Comparison of ENCODE assay signal across 10 cellular contexts in the genomic region with DNA sequence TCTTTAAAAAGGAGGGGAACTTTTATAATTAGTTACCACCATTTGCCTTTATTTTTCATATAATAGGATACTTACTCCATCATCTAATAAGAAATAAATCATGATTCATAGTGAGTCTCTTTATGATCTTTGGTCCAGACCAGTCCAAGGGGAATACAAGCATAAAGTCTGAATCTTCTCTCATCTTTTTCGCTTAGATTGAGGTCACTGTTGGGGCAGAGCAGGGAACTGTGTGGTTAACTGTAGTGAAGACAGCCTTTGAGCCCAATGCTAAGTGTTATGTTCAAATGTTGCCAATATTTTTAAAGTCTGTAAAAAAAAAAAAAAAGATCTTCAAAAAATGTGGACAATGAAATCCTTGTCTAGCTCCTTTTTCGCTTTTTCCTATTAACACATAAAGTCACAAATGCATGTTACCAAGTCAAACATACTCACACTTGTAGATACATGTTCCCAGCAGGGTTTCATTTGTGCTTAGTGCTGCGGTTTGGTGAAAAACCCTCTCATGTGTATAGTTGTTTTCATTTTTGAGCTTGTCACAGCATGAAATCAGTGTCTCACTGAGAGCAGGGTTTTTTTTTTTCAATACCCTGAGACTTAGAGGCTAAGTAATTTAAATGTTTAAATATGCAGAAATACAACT.
A peak's percentile ranks its signal among the peaks of the same experiment; 100 is the strongest.
DNase-seq lines count a peak whose midpoint lies in the region; ATAC-seq and TF ChIP-seq lines count a peak whose summit lies in the region.
"Had no signal": no experiment of that assay in that cellular context is flagged by ENCODE, and none has a peak within 500 bp of the region (broad histone marks: within the 10 kb centered on the region; RNA-seq: fewer than 3 reads in every experiment).

No MANE protein-coding gene starts in this region.

- no peak for ATAC-seq in HG03378 (IDR thresholded peaks at IDR 0.05; ENCODE audit: unreplicated experiment)
- ATAC-seq: mucosa of descending colon had no signal

- peak; percentile 0 for DNase-seq in NCI-H1694 treated with DMSO at 0.1 percent for 48 hours (lab: John Stamatoyannopoulos, UW)
- DNase-seq in NCI-H1694 (lab: John Stamatoyannopoulos, UW): no peak
- peak; percentile 6 for DNase-seq in HT1080 (ENCODE audit: low read depth)
- peak; percentile 94 for DNase-seq in epithelial cell of esophagus (ENCODE audit: low read depth)
- DNase-seq in smooth muscle cell of the brain vasculature (ENCODE audit: low read depth, low spot score): peak; percentile 89
- no peak for DNase-seq in activated T-cell treated with anti-CD3 and anti-CD28 coated beads, Interleukin-2, amount 50 U/mL, for 48 hours
- no peak for DNase-seq in GM19238 (ENCODE audit: insufficient read length, low spot score)
- DNase-seq: GDM1, mucosa of descending colon had no signal

- TF ChIP-seq CTCF in epithelial cell of esophagus (IDR thresholded peaks at IDR 0.05; ENCODE audit: insufficient read depth, low read depth, low read length, missing control alignments): no peak

- no peak overlapping the region for H3K4me3 ChIP-seq in epithelial cell of esophagus (ENCODE audit: low read length)
- H3K4me3 ChIP-seq: mucosa of descending colon had no signal

Comparison
In these comparisons a context has a peak if more than half of its experiments do, and no peak if none do; other contexts are left out.
1. DNase-seq: peak in NCI-H1694 treated with DMSO at 0.1 percent for 48 hours (single experiment), HT1080 (single experiment), epithelial cell of esophagus (single experiment) and smooth muscle cell of the brain vasculature (single experiment); none in NCI-H1694 (single experiment), activated T-cell treated with anti-CD3 and anti-CD28 coated beads, Interleukin-2, amount 50 U/mL, for 48 hours (0 of 2) and GM19238 (single experiment).